ENCODE assay signal across 22 cellular contexts in the genomic region with DNA sequence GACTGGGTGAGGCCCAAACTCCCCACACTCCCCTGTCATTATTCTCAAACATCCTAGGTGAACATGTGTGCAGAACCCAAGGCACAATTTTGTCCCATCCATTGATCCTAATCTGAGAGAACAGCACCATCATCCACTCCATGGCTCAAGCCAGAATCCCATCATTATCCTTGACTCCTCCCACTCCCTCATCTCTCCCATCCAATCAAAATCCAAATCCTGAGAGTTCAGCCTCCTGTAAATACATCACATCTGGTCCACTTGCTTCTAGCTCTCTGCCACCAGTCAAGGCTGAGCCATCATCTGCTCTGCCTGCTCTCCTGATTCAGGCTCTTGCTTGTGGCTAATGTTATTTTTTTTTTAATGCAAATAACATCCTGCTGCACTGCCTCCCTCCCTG.
"Had no signal": no experiment of that assay in that cellular context is flagged by ENCODE, and none has a peak within 500 bp of the region (broad histone marks: within the 10 kb centered on the region; RNA-seq: fewer than 3 reads in every experiment).

No MANE protein-coding gene starts in this region.

- H3K36me3 Mint-ChIP-seq: stimulated activated effector memory CD8-positive, alpha-beta T cell treated with anti-CD3 and anti-CD28 coated beads, Interleukin-12 subunit alpha, Interleukin-12 subunit beta, amount 100 ng/mL, for 72 hours had no signal

- H3K27me3 Mint-ChIP-seq: stimulated activated naive CD8-positive, alpha-beta T cell treated with anti-CD3 and anti-CD28 coated beads, Interleukin-15, amount 100 ng/mL, for 72 hours had no signal

- H3K27ac Mint-ChIP-seq: naive thymus-derived CD4-positive, alpha-beta T cell; nephron progenitor cell; stimulated activated effector memory CD8-positive, alpha-beta T cell treated with anti-CD3 and anti-CD28 coated beads, Interleukin-12 subunit alpha, Interleukin-12 subunit beta, amount 100 ng/mL, for 72 hours; stimulated activated naive CD8-positive, alpha-beta T cell treated with anti-CD3 and anti-CD28 coated beads, Interleukin-15, amount 100 ng/mL, for 72 hours had no signal

- H3K9me3 Mint-ChIP-seq: stimulated activated effector memory CD8-positive, alpha-beta T cell treated with anti-CD3 and anti-CD28 coated beads, Interleukin-12 subunit alpha, Interleukin-12 subunit beta, amount 100 ng/mL, for 72 hours; stimulated activated naive CD8-positive, alpha-beta T cell treated with anti-CD3 and anti-CD28 coated beads, Interleukin-15, amount 100 ng/mL, for 72 hours had no signal

- H3K4me3 ChIP-seq: dorsolateral prefrontal cortex, gastrocnemius medialis, heart right ventricle, psoas muscle, right lobe of liver, testis, transverse colon had no signal

- H3K27me3 ChIP-seq: right lobe of liver, testis had no signal

- H3K4me1 Mint-ChIP-seq: naive thymus-derived CD4-positive, alpha-beta T cell; nephron progenitor cell; stimulated activated effector memory CD8-positive, alpha-beta T cell treated with anti-CD3 and anti-CD28 coated beads, Interleukin-12 subunit alpha, Interleukin-12 subunit beta, amount 100 ng/mL, for 72 hours; stimulated activated naive CD8-positive, alpha-beta T cell treated with anti-CD3 and anti-CD28 coated beads, Interleukin-15, amount 100 ng/mL, for 72 hours had no signal

- H3K4me3 Mint-ChIP-seq: naive thymus-derived CD4-positive, alpha-beta T cell; nephron progenitor cell; stimulated activated effector memory CD8-positive, alpha-beta T cell treated with anti-CD3 and anti-CD28 coated beads, Interleukin-12 subunit alpha, Interleukin-12 subunit beta, amount 100 ng/mL, for 72 hours; stimulated activated naive CD8-positive, alpha-beta T cell treated with anti-CD3 and anti-CD28 coated beads, Interleukin-15, amount 100 ng/mL, for 72 hours had no signal

- DNase-seq: cortex of kidney; dorsolateral prefrontal cortex; effector CD8-positive, alpha-beta T cell; gastrocnemius medialis; heart right ventricle; hypothalamus; kidney; left cardiac atrium; left ventricle myocardium superior; naive thymus-derived CD4-positive, alpha-beta T cell; nephron progenitor cell; psoas muscle; retina; right lobe of liver; stimulated activated CD4-positive, alpha-beta T cell treated with anti-CD3 and anti-CD28 coated beads, Interleukin-4, amount 100 ng/mL, for 1 hour; stimulated activated CD8-positive, alpha-beta memory T cell treated with anti-CD3 and anti-CD28 coated beads, Interleukin-4, amount 100 ng/mL, for 48 hours; stimulated activated naive CD8-positive, alpha-beta T cell treated with anti-CD3 and anti-CD28 coated beads, Interleukin-15, amount 100 ng/mL, for 72 hours; testis; transverse colon had no signal

- H3K36me3 ChIP-seq: gastrocnemius medialis, heart right ventricle, neutrophil, right lobe of liver, transverse colon had no signal

- ATAC-seq: esophagus mucosa; gastrocnemius medialis; heart right ventricle; left cardiac atrium; left ventricle myocardium superior; naive thymus-derived CD4-positive, alpha-beta T cell; psoas muscle; stimulated activated effector memory CD8-positive, alpha-beta T cell treated with anti-CD3 and anti-CD28 coated beads, Interleukin-12 subunit alpha, Interleukin-12 subunit beta, amount 100 ng/mL, for 72 hours; stimulated activated naive CD8-positive, alpha-beta T cell treated with anti-CD3 and anti-CD28 coated beads, Interleukin-15, amount 100 ng/mL, for 72 hours had no signal
